In the genomic region with DNA sequence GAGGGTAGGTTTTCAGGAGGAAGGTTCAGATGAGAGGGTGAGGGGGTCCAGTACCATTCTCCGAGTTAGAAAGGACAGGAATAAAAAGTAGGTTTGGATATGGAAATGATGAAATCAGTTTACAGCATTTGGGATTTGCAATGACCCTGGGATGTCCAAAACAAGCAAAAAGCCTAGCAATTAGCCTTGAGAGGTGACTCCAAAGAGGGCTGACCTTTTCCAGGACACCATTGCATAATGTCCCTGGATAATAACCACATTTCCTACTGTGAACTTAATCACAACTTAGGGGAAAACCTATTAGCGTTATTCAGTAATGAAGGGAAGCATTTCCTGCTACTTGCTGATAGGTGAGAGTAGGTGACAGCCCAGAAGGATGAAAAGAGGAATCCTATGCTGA, we compare ENCODE assay signal across 21 cellular contexts.
"Had no signal": no experiment of that assay in that cellular context is flagged by ENCODE, and none has a peak within 500 bp of the region (broad histone marks: within the 10 kb centered on the region; RNA-seq: fewer than 3 reads in every experiment).

No MANE protein-coding gene starts in this region.

- H3K36me3 ChIP-seq: esophagus squamous epithelium, neutrophil, pancreas, upper lobe of left lung had no signal

- H3K27me3 ChIP-seq: esophagus squamous epithelium, hepatocyte, neutrophil, pancreas, upper lobe of left lung had no signal

- H3K79me2 ChIP-seq: hepatocyte had no signal

- DNase-seq: activated B cell treated with CpG ODN at 0.5 μM for 24 hours; activated CD4-positive, alpha-beta T cell treated with anti-CD3 and anti-CD28 coated beads for 36 hours; activated CD4-positive, alpha-beta T cell treated with anti-CD3 and anti-CD28 coated beads, Interleukin-2, amount 50 U/mL, for 4 hours; activated CD8-positive, alpha-beta memory T cell treated with anti-CD3 and anti-CD28 coated beads for 24 hours; activated CD8-positive, alpha-beta memory T cell treated with anti-CD3 and anti-CD28 coated beads, Interleukin-2, amount 50 U/mL, for 48 hours; activated naive CD4-positive, alpha-beta T cell; activated T-cell treated with anti-CD3 and anti-CD28 coated beads, Interleukin-2, amount 50 U/mL, for 4 hours; cerebellar nuclear complex; cortex of kidney; endodermal cell; esophagus squamous epithelium; immature natural killer cell; pancreas; stimulated activated CD4-positive, alpha-beta T cell treated with anti-CD3 and anti-CD28 coated beads, Interleukin-4, amount 100 ng/mL, for 1 hour; stimulated activated naive CD4-positive, alpha-beta T cell; SW 1271; T-helper 17 cell; upper lobe of left lung had no signal

- FAIRE-seq: bronchial epithelial cell, pancreas had no signal

- H3K27ac ChIP-seq: hepatocyte, neutrophil, pancreas, upper lobe of left lung had no signal

- H3K4me1 ChIP-seq: pancreas, upper lobe of left lung had no signal

- ATAC-seq: activated CD4-positive, alpha-beta T cell treated with anti-CD3 and anti-CD28 coated beads for 36 hours; activated T-cell treated with anti-CD3 and anti-CD28 coated beads, Interleukin-2, amount 50 U/mL, for 4 hours; pancreas; T-helper 17 cell had no signal

- H2AFZ ChIP-seq: hepatocyte had no signal

- H3K9me3 ChIP-seq: esophagus squamous epithelium, neutrophil, pancreas, upper lobe of left lung had no signal

- H3K4me2 ChIP-seq: hepatocyte had no signal

- H3K4me3 ChIP-seq: esophagus squamous epithelium, hepatocyte, pancreas, upper lobe of left lung had no signal
